In the genomic region with DNA sequence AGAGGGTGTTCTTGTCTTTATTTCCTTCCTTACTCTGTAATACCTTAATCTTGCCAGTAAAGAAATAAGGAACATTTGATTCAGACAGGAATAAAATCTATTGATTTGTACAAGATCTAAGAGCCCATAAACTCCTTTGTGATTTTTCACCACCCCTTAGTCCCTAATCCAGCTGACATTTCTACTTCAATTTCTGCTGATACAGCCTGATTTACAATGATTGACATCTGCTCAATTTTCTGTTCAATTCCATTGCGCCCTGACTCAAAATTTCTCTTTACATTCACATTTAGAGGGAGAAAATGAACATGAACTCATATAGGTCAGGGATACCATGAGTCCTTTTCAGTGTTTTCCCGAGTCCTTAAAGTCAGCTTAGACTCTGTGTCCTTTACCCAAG, we compare ENCODE assay signal across 27 cellular contexts. TPM values are rescaled to one million over a fixed set of nuclear protein-coding genes. Genes with fewer than 3 reads are reported as not detected.
"Had no signal": no experiment of that assay in that cellular context is flagged by ENCODE, and none has a peak within 500 bp of the region (broad histone marks: within the 10 kb centered on the region; RNA-seq: fewer than 3 reads in every experiment).

No MANE protein-coding gene starts in this region.

- H3K4me1 ChIP-seq: gastrocnemius medialis, tibial artery had no signal

- ATAC-seq: activated T-cell treated with anti-CD3 and anti-CD28 coated beads, Interleukin-2, amount 50 U/mL, for 4 hours; body of pancreas; esophagus mucosa; gastrocnemius medialis; left ventricle myocardium superior; mucosa of descending colon; pancreas; right cardiac atrium; stimulated activated naive CD8-positive, alpha-beta T cell treated with anti-CD3 and anti-CD28 coated beads, Interleukin-15, amount 100 ng/mL, for 72 hours; WTC11 had no signal

- H3K9me3 ChIP-seq: body of pancreas, gastrocnemius medialis, mucosa of descending colon, pancreas, tibial artery had no signal

- H3K27me3 Mint-ChIP-seq: stimulated activated naive CD8-positive, alpha-beta T cell treated with anti-CD3 and anti-CD28 coated beads, Interleukin-15, amount 100 ng/mL, for 72 hours had no signal

- H3K27ac Mint-ChIP-seq: nephron progenitor cell; stimulated activated naive CD8-positive, alpha-beta T cell treated with anti-CD3 and anti-CD28 coated beads, Interleukin-15, amount 100 ng/mL, for 72 hours; WTC11 had no signal

- H3K27ac ChIP-seq: body of pancreas, gastrocnemius medialis, pancreas, tibial artery had no signal

- H3K36me3 Mint-ChIP-seq: WTC11 had no signal

- H3K4me3 ChIP-seq: body of pancreas, gastrocnemius medialis, mucosa of descending colon, pancreas, tibial artery had no signal

- H3K4me3 Mint-ChIP-seq: activated T-cell treated with anti-CD3 and anti-CD28 coated beads, Interleukin-2, amount 50 U/mL, for 4 hours; nephron progenitor cell; stimulated activated naive CD8-positive, alpha-beta T cell treated with anti-CD3 and anti-CD28 coated beads, Interleukin-15, amount 100 ng/mL, for 72 hours; WTC11 had no signal

- DNase-seq: activated CD4-positive, alpha-beta T cell treated with anti-CD3 and anti-CD28 coated beads, Interleukin-2, amount 50 U/mL, for 48 hours; activated CD8-positive, alpha-beta memory T cell treated with anti-CD3 and anti-CD28 coated beads, Interleukin-2, amount 50 U/mL, for 48 hours; activated naive CD4-positive, alpha-beta T cell treated with Interleukin-2 at 50 U/mL for 16 hours; activated T-cell treated with anti-CD3 and anti-CD28 coated beads, Interleukin-2, amount 50 U/mL, for 4 hours; amygdala; body of pancreas; central memory CD4-positive, alpha-beta T cell; dermis blood vessel endothelial cell; effector memory CD4-positive, alpha-beta T cell; gastrocnemius medialis; left ventricle myocardium superior; mucosa of descending colon; nephron progenitor cell; pancreas; right cardiac atrium; stimulated activated CD4-positive, alpha-beta T cell treated with anti-CD3 and anti-CD28 coated beads, Interleukin-12 subunit alpha, Interleukin-12 subunit beta, amount 100 ng/mL, for 4 hours; stimulated activated CD4-positive, alpha-beta T cell treated with anti-CD3 and anti-CD28 coated beads, Interleukin-4, amount 100 ng/mL, for 4 hours; stimulated activated naive CD8-positive, alpha-beta T cell treated with anti-CD3 and anti-CD28 coated beads, Interleukin-15, amount 100 ng/mL, for 72 hours; T-helper 9 cell; tibial artery had no signal

- H3K36me3 ChIP-seq: gastrocnemius medialis, pancreas, tibial artery had no signal

- H3K27me3 ChIP-seq: body of pancreas, gastrocnemius medialis, pancreas, tibial artery had no signal

- H3K9me3 Mint-ChIP-seq: activated T-cell treated with anti-CD3 and anti-CD28 coated beads, Interleukin-2, amount 50 U/mL, for 4 hours; nephron progenitor cell; stimulated activated naive CD8-positive, alpha-beta T cell treated with anti-CD3 and anti-CD28 coated beads, Interleukin-15, amount 100 ng/mL, for 72 hours; WTC11 had no signal

RNA-seq across cellular contexts. Expression of gene MMP7, which starts 50.8 kb away (rescaled TPM):
- total RNA-seq: activated CD8-positive, alpha-beta memory T cell treated with anti-CD3 and anti-CD28 coated beads for 36 hours; endothelial cell of umbilical vein; gastrocnemius medialis; left ventricle myocardium superior; mucosa of descending colon; pulmonary artery endothelial cell; right cardiac atrium; skeletal muscle tissue; T-helper 1 cell treated with Interleukin-12 subunit alpha and Interleukin-12 subunit beta and Interleukin-4 antibody, amounts not matched to agents 30 ng/mL and 1 ng/mL, for 36 hours had no signal
- polyA plus RNA-seq: right cardiac atrium had no signal
